Comparison of ENCODE assay signal across 13 cellular contexts in genomic region chr3:11291808-11292207, GRCh38. TPM values are rescaled to one million over a fixed set of nuclear protein-coding genes. Genes with fewer than 3 reads are reported as not detected.
DNase-seq lines count a peak whose midpoint lies in the region; ATAC-seq, FAIRE-seq and TF ChIP-seq lines count a peak whose summit lies in the region.
"Had no signal": no experiment of that assay in that cellular context is flagged by ENCODE, and none has a peak within 500 bp of the region (broad histone marks: within the 10 kb centered on the region; RNA-seq: fewer than 3 reads in every experiment).

No MANE protein-coding gene starts in this region.

- H3K27ac Mint-ChIP-seq in CD4-positive, CD25-positive, alpha-beta regulatory T cell: peak overlapping the region; percentile 86 to 99 (median 93)
- H3K27ac Mint-ChIP-seq in activated T-helper 2 cell treated with anti-CD3 and anti-CD28 coated beads, Interferon-gamma antibody, Interleukin-2, Interleukin-4, amounts not matched to agents 10 μg/mL and 5 μg/mL and 100 μg/mL, durations not matched to agents 14 hours and 24 hours and 36 hours: peak overlapping the region; percentile 89
- H3K27ac Mint-ChIP-seq: mesothelial cell of epicardium had no signal

- H3K4me2 ChIP-seq in GM23248 (ENCODE audit: unreplicated experiment): no peak overlapping the region
- H3K4me2 ChIP-seq in hepatocyte: no peak overlapping the region

- H3K9ac ChIP-seq in GM23248: no peak overlapping the region

- H3K36me3 Mint-ChIP-seq in CD4-positive, CD25-positive, alpha-beta regulatory T cell: peaks cover 12% of the 10 kb centered on the region
- peaks cover 53% of the 10 kb centered on the region for H3K36me3 Mint-ChIP-seq in activated T-helper 2 cell treated with anti-CD3 and anti-CD28 coated beads, Interferon-gamma antibody, Interleukin-2, Interleukin-4, amounts not matched to agents 10 μg/mL and 5 μg/mL and 100 μg/mL, durations not matched to agents 14 hours and 24 hours and 36 hours (ENCODE audit: low read depth)

- no peak for FAIRE-seq in GM19239 (lab: Jason Lieb, UNC)

- ATAC-seq in CD4-positive, CD25-positive, alpha-beta regulatory T cell (ENCODE audit: low read depth in 2 of 2): no peak

- no peaks in the 10 kb centered on the region for H3K27me3 ChIP-seq in CD4-positive, CD25-positive, alpha-beta regulatory T cell (ENCODE audit: control insufficient read depth, insufficient read depth, low read length)
- no peaks in the 10 kb centered on the region for H3K27me3 ChIP-seq in GM23248 (replicated peaks; ENCODE audit: insufficient read depth)
- no peaks in the 10 kb centered on the region for H3K27me3 ChIP-seq in hepatocyte
- H3K27me3 ChIP-seq: right lobe of liver had no signal

- peaks cover 50% of the 10 kb centered on the region for H3K79me2 ChIP-seq in GM23248 (ENCODE audit: insufficient read depth)
- peaks cover 4% of the 10 kb centered on the region for H3K79me2 ChIP-seq in hepatocyte

- H3K9me3 Mint-ChIP-seq in CD4-positive, CD25-positive, alpha-beta regulatory T cell: no peaks in the 10 kb centered on the region
- H3K9me3 Mint-ChIP-seq in activated T-helper 2 cell treated with anti-CD3 and anti-CD28 coated beads, Interferon-gamma antibody, Interleukin-2, Interleukin-4, amounts not matched to agents 10 μg/mL and 5 μg/mL and 100 μg/mL, durations not matched to agents 14 hours and 24 hours and 36 hours: no peaks in the 10 kb centered on the region
- H3K9me3 Mint-ChIP-seq: mesothelial cell of epicardium had no signal

- DNase-seq in CD4-positive, CD25-positive, alpha-beta regulatory T cell: no peak
- no peak for DNase-seq in GM23248
- no peak for DNase-seq in activated T-helper 2 cell treated with anti-CD3 and anti-CD28 coated beads, Interferon-gamma antibody, Interleukin-2, Interleukin-4, amounts not matched to agents 10 μg/mL and 5 μg/mL and 100 μg/mL, durations not matched to agents 14 hours and 24 hours and 36 hours (ENCODE audit: low spot score)
- no peak for DNase-seq in KG1 (lab: John Stamatoyannopoulos, UW)
- no peak for DNase-seq in GM19239 (ENCODE audit: insufficient read length, low spot score)
- DNase-seq in hepatic stellate cell (ENCODE audit: low spot score): no peak
- no peak for DNase-seq in hepatocyte (ENCODE audit: low spot score)
- DNase-seq: DMS153, NCI-H1694, right lobe of liver had no signal

- H3K9me2 ChIP-seq in GM23248 (ENCODE audit: insufficient read depth) (no peaks in the 10 kb centered on the region), hepatocyte (replicated peaks; ENCODE audit: insufficient read depth) (no peaks in the 10 kb centered on the region)

- intact Hi-C loops in activated T-helper 2 cell treated with anti-CD3 and anti-CD28 coated beads, Interferon-gamma antibody, Interleukin-2, Interleukin-4, amounts not matched to agents 10 μg/mL and 5 μg/mL and 100 μg/mL, durations not matched to agents 14 hours and 24 hours and 36 hours (cut with micrococcal nuclease): loop anchor here (1.0 to 5.0 kb wide), 4 partner anchors 15 to 350 kb away; partner anchors contain the start of genes ATG7 and VGLL4

- H3K9me3 ChIP-seq in CD4-positive, CD25-positive, alpha-beta regulatory T cell (ENCODE audit: control insufficient read depth in 2 of 2, low read length in 2 of 2): no peaks in the 10 kb centered on the region
- H3K9me3 ChIP-seq in GM23248 (ENCODE audit: low read depth) (no peaks in the 10 kb centered on the region), mesodermal cell (ENCODE audit: control insufficient read depth, low read length) (no peaks in the 10 kb centered on the region), hepatocyte (ENCODE audit: low read depth) (no peaks in the 10 kb centered on the region)
- H3K9me3 ChIP-seq: right lobe of liver had no signal

- H3K36me3 ChIP-seq in CD4-positive, CD25-positive, alpha-beta regulatory T cell (ENCODE audit: control insufficient read depth, insufficient read depth, low read length): no peaks in the 10 kb centered on the region
- H3K36me3 ChIP-seq in GM23248 (ENCODE audit: low read depth): no peaks in the 10 kb centered on the region
- H3K36me3 ChIP-seq in mesodermal cell (ENCODE audit: control insufficient read depth, insufficient read depth, low read length): peaks cover 3% of the 10 kb centered on the region
- H3K36me3 ChIP-seq in hepatocyte (replicated peaks; ENCODE audit: insufficient read depth, low read depth): no peaks in the 10 kb centered on the region
- H3K36me3 ChIP-seq: right lobe of liver had no signal

- H3K27ac ChIP-seq in CD4-positive, CD25-positive, alpha-beta regulatory T cell (ENCODE audit: insufficient read depth, low read length, poor library complexity, severe bottlenecking): peak overlapping the region; percentile 75
- H3K27ac ChIP-seq in GM23248: peak overlapping the region; percentile 83
- peak overlapping the region; percentile 78 for H3K27ac ChIP-seq in mesodermal cell (ENCODE audit: low read depth, low read length, severe bottlenecking)
- no peak overlapping the region for H3K27ac ChIP-seq in hepatocyte
- H3K27ac ChIP-seq: VCaP had no signal

- H2AFZ ChIP-seq in GM23248: no peak overlapping the region
- no peak overlapping the region for H2AFZ ChIP-seq in hepatocyte

- no peak for TF ChIP-seq CTCF in hepatocyte (IDR thresholded peaks at IDR 0.05; ENCODE audit: poor library complexity)

- in situ Hi-C loops in GM23248 (cut with MboI): no loop called here

- H4K20me1 ChIP-seq in GM23248 (ENCODE audit: insufficient read depth) (no peaks in the 10 kb centered on the region), hepatocyte (ENCODE audit: insufficient read depth, poor library complexity, severe bottlenecking) (no peaks in the 10 kb centered on the region)

- peak overlapping the region in 3 of 4 donors; percentile 70 to 88 (median 71) for H3K4me3 Mint-ChIP-seq in CD4-positive, CD25-positive, alpha-beta regulatory T cell
- peak overlapping the region; percentile 26 for H3K4me3 Mint-ChIP-seq in activated T-helper 2 cell treated with anti-CD3 and anti-CD28 coated beads, Interferon-gamma antibody, Interleukin-2, Interleukin-4, amounts not matched to agents 10 μg/mL and 5 μg/mL and 100 μg/mL, durations not matched to agents 14 hours and 24 hours and 36 hours (ENCODE audit: low read depth)
- H3K4me3 Mint-ChIP-seq: mesothelial cell of epicardium had no signal

- H3K27me3 Mint-ChIP-seq in CD4-positive, CD25-positive, alpha-beta regulatory T cell: no peaks in the 10 kb centered on the region
- H3K27me3 Mint-ChIP-seq in activated T-helper 2 cell treated with anti-CD3 and anti-CD28 coated beads, Interferon-gamma antibody, Interleukin-2, Interleukin-4, amounts not matched to agents 10 μg/mL and 5 μg/mL and 100 μg/mL, durations not matched to agents 14 hours and 24 hours and 36 hours (ENCODE audit: low read depth): no peaks in the 10 kb centered on the region

- 96 to 100% methylated on average over 5 of the region's 5 CpGs for WGBS in GM23248 (ENCODE audit: low coverage in 1 of 2, low lambda C conversion rate in 2 of 2, missing lambda C conversion rate in 2 of 2), 2 experiments
- WGBS in mesodermal cell (ENCODE audit: insufficient coverage in 2 of 2), 2 experiments: 96 to 100% methylated on average over 4 of the region's 5 CpGs
- WGBS in hepatocyte (ENCODE audit: low lambda C conversion rate, missing lambda C conversion rate): 88% methylated on average over 5 of the region's 5 CpGs

- peaks cover 25 to 58% (median 44%) of the 10 kb centered on the region in 4 donors for H3K4me1 Mint-ChIP-seq in CD4-positive, CD25-positive, alpha-beta regulatory T cell
- H3K4me1 Mint-ChIP-seq in activated T-helper 2 cell treated with anti-CD3 and anti-CD28 coated beads, Interferon-gamma antibody, Interleukin-2, Interleukin-4, amounts not matched to agents 10 μg/mL and 5 μg/mL and 100 μg/mL, durations not matched to agents 14 hours and 24 hours and 36 hours (ENCODE audit: low read depth): peaks cover 54% of the 10 kb centered on the region

- peak overlapping the region; percentile 43 for H3K4me3 ChIP-seq in CD4-positive, CD25-positive, alpha-beta regulatory T cell (ENCODE audit: low read depth, low read length)
- H3K4me3 ChIP-seq in GM23248 (no peak overlapping the region), mesodermal cell (ENCODE audit: extremely low read depth, insufficient read depth, low read length, poor library complexity, severe bottlenecking) (no peak overlapping the region), hepatocyte (no peak overlapping the region)
- H3K4me3 ChIP-seq: right lobe of liver had no signal

- peaks cover 46% of the 10 kb centered on the region for H3K4me1 ChIP-seq in CD4-positive, CD25-positive, alpha-beta regulatory T cell (ENCODE audit: control insufficient read depth, insufficient read depth, low read length, poor library complexity, severe bottlenecking)
- H3K4me1 ChIP-seq in GM23248 (ENCODE audit: insufficient read depth) (peaks cover 51% of the 10 kb centered on the region), mesodermal cell (ENCODE audit: control insufficient read depth, insufficient read depth, low read length, poor library complexity, severe bottlenecking) (peaks cover 39% of the 10 kb centered on the region), hepatocyte (ENCODE audit: insufficient read depth) (peaks cover 15% of the 10 kb centered on the region)

- H3F3A ChIP-seq in GM23248 (ENCODE audit: insufficient read depth): peaks cover 51% of the 10 kb centered on the region

RNA-seq across cellular contexts. Expression of gene ATG7, which starts 19.6 kb away (rescaled TPM):
- total RNA-seq in CD4-positive, CD25-positive, alpha-beta regulatory T cell: 42.2 TPM
- polyA plus RNA-seq in CD4-positive, CD25-positive, alpha-beta regulatory T cell: 10 to 100 TPM; 13.4 to 26.7 (median 14.6) TPM
- 44.8 and 67.5 TPM in 2 replicates for total RNA-seq in GM23248 (2014; rRNA removed; shearing (Covaris generic))
- polyA plus RNA-seq in GM23248 (2016; fragmentation: Nextera tagmentation; extraction: Ambion mirVana) (40.5 and 42.2 TPM in 2 replicates), hepatocyte (18.4 and 29.0 TPM in 2 replicates)
- total RNA-seq in activated T-helper 2 cell treated with anti-CD3 and anti-CD28 coated beads, Interferon-gamma antibody, Interleukin-2, Interleukin-4, amounts not matched to agents 10 μg/mL and 5 μg/mL and 100 μg/mL, durations not matched to agents 14 hours and 24 hours and 36 hours: 44.1 and 45.2 TPM in 2 replicates
- polyA plus RNA-seq in mesodermal cell (2013, experiment 1 of 2): 23.2 TPM
- polyA plus RNA-seq in mesodermal cell (2013, experiment 2 of 2): 25.7 TPM
- total RNA-seq in hepatocyte: 20.8 and 38.6 TPM in 2 replicates
